ENCODE assay signal across 1 cellular context in the genomic region with DNA sequence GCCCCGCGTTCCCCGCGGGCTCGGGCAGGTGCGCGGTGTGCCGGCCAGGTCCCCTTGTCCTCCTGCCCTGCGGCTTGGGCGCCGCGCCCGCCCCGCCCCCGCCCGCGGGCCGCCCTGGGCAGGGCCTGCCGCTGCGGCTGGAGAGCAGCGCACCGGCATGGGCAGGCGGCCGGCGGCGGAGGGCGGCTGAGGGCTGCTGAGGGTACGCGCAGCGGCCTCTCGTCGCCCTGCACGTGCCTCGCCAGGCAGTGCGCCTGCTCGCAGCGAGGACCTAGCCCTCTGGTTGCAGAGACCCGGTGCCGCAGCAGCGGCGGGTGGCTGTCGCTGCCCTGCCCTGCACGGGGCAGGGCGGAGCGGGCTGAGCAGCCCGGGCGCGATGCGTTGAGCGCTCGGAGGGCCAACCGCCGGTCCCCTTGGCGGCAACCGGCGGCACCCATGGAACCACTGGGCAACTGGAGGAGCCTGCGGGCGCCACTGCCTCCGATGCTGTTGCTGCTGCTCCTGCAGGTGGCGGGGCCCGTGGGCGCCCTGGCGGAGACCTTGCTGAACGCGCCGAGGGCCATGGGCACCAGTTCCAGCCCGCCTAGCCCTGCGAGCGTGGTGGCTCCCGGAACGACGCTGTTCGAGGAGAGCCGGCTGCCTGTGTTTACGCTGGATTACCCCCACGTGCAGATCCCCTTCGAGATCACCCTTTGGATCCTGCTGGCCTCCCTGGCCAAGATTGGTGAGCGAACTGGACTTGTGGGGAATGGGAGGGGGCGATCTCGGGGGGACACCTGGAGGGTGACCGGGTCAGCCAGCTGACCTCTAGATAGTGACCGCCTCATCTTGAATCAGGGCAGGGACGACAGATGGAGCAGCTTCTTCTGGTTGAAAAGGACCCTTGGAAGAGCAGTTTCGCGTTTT.
TF ChIP-seq lines count a peak whose summit lies in the region.

A gene with protein sequence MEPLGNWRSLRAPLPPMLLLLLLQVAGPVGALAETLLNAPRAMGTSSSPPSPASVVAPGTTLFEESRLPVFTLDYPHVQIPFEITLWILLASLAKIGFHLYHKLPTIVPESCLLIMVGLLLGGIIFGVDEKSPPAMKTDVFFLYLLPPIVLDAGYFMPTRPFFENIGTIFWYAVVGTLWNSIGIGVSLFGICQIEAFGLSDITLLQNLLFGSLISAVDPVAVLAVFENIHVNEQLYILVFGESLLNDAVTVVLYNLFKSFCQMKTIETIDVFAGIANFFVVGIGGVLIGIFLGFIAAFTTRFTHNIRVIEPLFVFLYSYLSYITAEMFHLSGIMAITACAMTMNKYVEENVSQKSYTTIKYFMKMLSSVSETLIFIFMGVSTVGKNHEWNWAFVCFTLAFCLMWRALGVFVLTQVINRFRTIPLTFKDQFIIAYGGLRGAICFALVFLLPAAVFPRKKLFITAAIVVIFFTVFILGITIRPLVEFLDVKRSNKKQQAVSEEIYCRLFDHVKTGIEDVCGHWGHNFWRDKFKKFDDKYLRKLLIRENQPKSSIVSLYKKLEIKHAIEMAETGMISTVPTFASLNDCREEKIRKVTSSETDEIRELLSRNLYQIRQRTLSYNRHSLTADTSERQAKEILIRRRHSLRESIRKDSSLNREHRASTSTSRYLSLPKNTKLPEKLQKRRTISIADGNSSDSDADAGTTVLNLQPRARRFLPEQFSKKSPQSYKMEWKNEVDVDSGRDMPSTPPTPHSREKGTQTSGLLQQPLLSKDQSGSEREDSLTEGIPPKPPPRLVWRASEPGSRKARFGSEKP (plus strand): TSS at position 140 of the 906 bp plus-strand sequence. CDS start 296 bp downstream, at position 436.

TF ChIP-seq in IMR-90, 13 proteins besides CTCF, POLR2A, EP300 and RAD21:
- no peak for TF ChIP-seq FOS (IDR thresholded peaks at IDR 0.05; ENCODE audit: low read depth, low read length)
- TF ChIP-seq MAFK (IDR thresholded peaks at IDR 0.05; ENCODE audit: low read depth, low read length): no peak
- TF ChIP-seq, protein P1, sequence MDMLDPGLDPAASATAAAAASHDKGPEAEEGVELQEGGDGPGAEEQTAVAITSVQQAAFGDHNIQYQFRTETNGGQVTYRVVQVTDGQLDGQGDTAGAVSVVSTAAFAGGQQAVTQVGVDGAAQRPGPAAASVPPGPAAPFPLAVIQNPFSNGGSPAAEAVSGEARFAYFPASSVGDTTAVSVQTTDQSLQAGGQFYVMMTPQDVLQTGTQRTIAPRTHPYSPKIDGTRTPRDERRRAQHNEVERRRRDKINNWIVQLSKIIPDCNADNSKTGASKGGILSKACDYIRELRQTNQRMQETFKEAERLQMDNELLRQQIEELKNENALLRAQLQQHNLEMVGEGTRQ (IDR thresholded peaks at IDR 0.05; ENCODE audit: low read depth, low read length): no peak
- TF ChIP-seq CHD1 (IDR thresholded peaks at IDR 0.05; ENCODE audit: low read depth, low read length): no peak
- TF ChIP-seq RCOR1 (IDR thresholded peaks at IDR 0.05; ENCODE audit: insufficient replicate concordance, low read length): no peak
- TF ChIP-seq NFE2L2 (IDR thresholded peaks at IDR 0.05; ENCODE audit: low read depth, low read length): no peak
- TF ChIP-seq MXI1 (IDR thresholded peaks at IDR 0.05; ENCODE audit: borderline replicate concordance, low read depth, low read length): no peak
- no peak for TF ChIP-seq CEBPB (IDR thresholded peaks at IDR 0.05; ENCODE audit: low read depth, low read length)
